In the genomic region with DNA sequence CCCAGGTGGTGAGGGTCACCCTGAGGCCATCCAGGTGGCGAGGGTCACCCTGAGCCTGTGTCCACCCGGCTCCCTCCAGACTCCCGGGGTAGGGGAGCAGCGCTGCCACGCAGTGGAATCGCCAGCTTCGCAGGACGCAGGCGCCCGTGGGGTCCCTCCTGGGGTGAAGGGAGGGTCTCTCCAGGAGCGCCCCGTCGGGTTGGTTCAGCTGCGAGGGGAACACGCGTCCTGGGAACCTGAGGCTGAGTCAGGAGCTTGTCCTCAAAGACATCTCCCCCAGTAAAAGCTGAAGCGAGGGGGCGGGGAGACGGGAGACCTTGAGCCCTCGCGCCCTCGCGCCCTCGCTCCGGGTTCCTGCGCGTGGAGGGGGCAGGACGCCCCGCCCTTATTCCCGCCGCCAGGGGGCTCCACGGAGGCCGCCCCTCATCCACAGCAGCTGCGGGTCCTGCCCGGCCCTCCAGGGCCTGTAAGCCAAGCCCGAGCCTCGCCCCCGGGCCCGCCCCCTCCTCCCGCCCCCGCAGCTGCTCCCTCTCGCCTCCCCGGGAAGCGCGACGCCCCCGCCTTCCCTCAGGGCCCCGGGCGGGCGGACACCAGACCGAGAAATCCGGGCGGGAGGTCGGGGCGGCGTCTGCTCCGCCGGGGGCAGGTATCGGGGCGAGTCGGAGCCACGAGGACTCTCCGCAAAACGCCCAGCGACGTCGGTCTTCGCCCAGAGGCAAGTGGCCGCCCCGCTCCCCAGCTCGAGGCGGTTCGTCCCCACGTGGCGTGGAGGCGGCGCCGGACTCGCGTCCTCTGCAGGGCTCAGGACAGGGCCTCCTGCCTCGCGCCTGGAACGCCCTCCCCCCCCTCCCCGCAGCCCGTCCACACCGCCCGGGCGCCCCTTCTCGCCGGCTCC, we compare ENCODE assay signal across 10 cellular contexts. TPM values are rescaled to one million over a fixed set of nuclear protein-coding genes. Genes with fewer than 3 reads are reported as not detected.
DNase-seq lines count a peak whose midpoint lies in the region; ATAC-seq and TF ChIP-seq lines count a peak whose summit lies in the region.
"Had no signal": no experiment of that assay in that cellular context is flagged by ENCODE, and none has a peak within 500 bp of the region (broad histone marks: within the 10 kb centered on the region; RNA-seq: fewer than 3 reads in every experiment).

No MANE protein-coding gene starts in this region.

- H3K36me3 ChIP-seq in stomach: no peaks in the 10 kb centered on the region

- H3K4me1 ChIP-seq in stomach: peaks cover 9 to 13% (median 12%) of the 10 kb centered on the region in 4 donors

- H3K27me3 ChIP-seq in stomach: peaks cover 0 to 29% (median 21%) of the 10 kb centered on the region in 3 donors

- 10 to 34% (median 14%) methylated on average over 12 to 90 of the region's 90 CpGs for WGBS in stomach, 5 donors

- peaks cover 24% of the 10 kb centered on the region for H3K9me3 Mint-ChIP-seq in activated T-cell treated with anti-CD3 and anti-CD28 coated beads, Interleukin-2, amount 50 U/mL, for 4 hours

- H3K4me1 Mint-ChIP-seq in activated T-cell treated with anti-CD3 and anti-CD28 coated beads, Interleukin-2, amount 50 U/mL, for 4 hours (ENCODE audit: low read depth): peaks cover 21% of the 10 kb centered on the region

- peaks cover 11% of the 10 kb centered on the region for H3K36me3 Mint-ChIP-seq in activated T-cell treated with anti-CD3 and anti-CD28 coated beads, Interleukin-2, amount 50 U/mL, for 4 hours (ENCODE audit: insufficient read depth)

- peak overlapping the region in 1 of 5 donors; percentile 29 for H3K27ac ChIP-seq in stomach

- intact Hi-C loops in stomach (cut with DNase I; ENCODE audit: low total_unique reads): no loop called here

- peak; percentile 29 to 44 for ATAC-seq in activated T-cell treated with anti-CD3 and anti-CD28 coated beads, Interleukin-2, amount 50 U/mL, for 4 hours
- no peak for ATAC-seq in GM19328 (IDR thresholded peaks at IDR 0.05; ENCODE audit: unreplicated experiment)
- no peak for ATAC-seq in HG02973 (IDR thresholded peaks at IDR 0.05; ENCODE audit: unreplicated experiment)

- no peak for TF ChIP-seq EP300 in stomach (IDR thresholded peaks at IDR 0.05)

- TF ChIP-seq POLR2A in stomach (IDR thresholded peaks at IDR 0.05): no peak

- H3K4me3 Mint-ChIP-seq in activated T-cell treated with anti-CD3 and anti-CD28 coated beads, Interleukin-2, amount 50 U/mL, for 4 hours: no peak overlapping the region

- H3K9me3 ChIP-seq in stomach: peaks cover 0 to 16% (median 13%) of the 10 kb centered on the region in 4 donors

- DNase-seq in activated CD4-positive, CD25-positive, alpha-beta regulatory T cell treated with anti-CD3 and anti-CD28 coated beads, Interleukin-2, amount 50 U/mL, for 72 hours: peak; percentile 49
- DNase-seq in activated CD4-positive, CD25-positive, alpha-beta regulatory T cell (lab: John Stamatoyannopoulos, UW): no peak
- peak; percentile 51 for DNase-seq in activated T-cell treated with anti-CD3 and anti-CD28 coated beads, Interleukin-2, amount 50 U/mL, for 4 hours
- DNase-seq in iPS-NIHi7 (ENCODE audit: extremely low spot score): peak; percentile 85
- no peak for DNase-seq in stomach
- DNase-seq in AG20443 (ENCODE audit: low spot score): no peak
- DNase-seq: substantia nigra had no signal

- H3K4me3 ChIP-seq in stomach: peak overlapping the region; percentile 25 to 45 (median 29)

- peaks cover 14% of the 10 kb centered on the region for H3K27me3 Mint-ChIP-seq in activated T-cell treated with anti-CD3 and anti-CD28 coated beads, Interleukin-2, amount 50 U/mL, for 4 hours (ENCODE audit: low read depth)

- TF ChIP-seq CTCF in stomach (IDR thresholded peaks at IDR 0.05): peak in 2 of 7 experiments; percentile 44 to 51

RNA-seq across cellular contexts. Expression of a gene that starts 22.8 kb away (rescaled TPM):
- total RNA-seq in activated T-cell treated with anti-CD3 and anti-CD28 coated beads, Interleukin-2, amount 50 U/mL, for 4 hours: 100 to 1,000 TPM; 426 to 498 (median 461) TPM
- total RNA-seq in stomach: 100 to 1,000 TPM in 3 of 5 donors, 10 to 100 TPM in 2; 51.9 to 802 (median 298) TPM
- 10 to 100 TPM; 75.6 to 87.6 (median 81.6) TPM for polyA plus RNA-seq in stomach

RNA-seq across cellular contexts. Expression of a gene that starts 29.2 kb away (rescaled TPM):
- under 1 TPM; 0.08 to 0.24 (median 0.13) TPM for total RNA-seq in activated T-cell treated with anti-CD3 and anti-CD28 coated beads, Interleukin-2, amount 50 U/mL, for 4 hours
- total RNA-seq in stomach: 1 to 10 TPM in 1 of 5 donors, under 1 TPM in 2, not detected in 2; 0.87 to 1.2 (median 0.92) TPM
- polyA plus RNA-seq in stomach: under 1 TPM in 1 of 3 donors, not detected in 2; 0.03 TPM
- total RNA-seq: CD4-positive, alpha-beta memory T cell had no signal
- polyA plus RNA-seq: CD4-positive, alpha-beta memory T cell had no signal

Comparison
In these comparisons a context has a peak if more than half of its experiments do, and no peak if none do; other contexts are left out.
1. DNase-seq: peak in activated CD4-positive, CD25-positive, alpha-beta regulatory T cell treated with anti-CD3 and anti-CD28 coated beads, Interleukin-2, amount 50 U/mL, for 72 hours (single experiment), activated T-cell treated with anti-CD3 and anti-CD28 coated beads, Interleukin-2, amount 50 U/mL, for 4 hours (single experiment) and iPS-NIHi7 (single experiment); none in activated CD4-positive, CD25-positive, alpha-beta regulatory T cell (0 of 4), stomach (single experiment) and AG20443 (single experiment).
2. ATAC-seq: peak in activated T-cell treated with anti-CD3 and anti-CD28 coated beads, Interleukin-2, amount 50 U/mL, for 4 hours (2 of 2); none in GM19328 (single experiment) and HG02973 (single experiment).